Comparison of ENCODE assay signal across 1 cellular context in the genomic region with DNA sequence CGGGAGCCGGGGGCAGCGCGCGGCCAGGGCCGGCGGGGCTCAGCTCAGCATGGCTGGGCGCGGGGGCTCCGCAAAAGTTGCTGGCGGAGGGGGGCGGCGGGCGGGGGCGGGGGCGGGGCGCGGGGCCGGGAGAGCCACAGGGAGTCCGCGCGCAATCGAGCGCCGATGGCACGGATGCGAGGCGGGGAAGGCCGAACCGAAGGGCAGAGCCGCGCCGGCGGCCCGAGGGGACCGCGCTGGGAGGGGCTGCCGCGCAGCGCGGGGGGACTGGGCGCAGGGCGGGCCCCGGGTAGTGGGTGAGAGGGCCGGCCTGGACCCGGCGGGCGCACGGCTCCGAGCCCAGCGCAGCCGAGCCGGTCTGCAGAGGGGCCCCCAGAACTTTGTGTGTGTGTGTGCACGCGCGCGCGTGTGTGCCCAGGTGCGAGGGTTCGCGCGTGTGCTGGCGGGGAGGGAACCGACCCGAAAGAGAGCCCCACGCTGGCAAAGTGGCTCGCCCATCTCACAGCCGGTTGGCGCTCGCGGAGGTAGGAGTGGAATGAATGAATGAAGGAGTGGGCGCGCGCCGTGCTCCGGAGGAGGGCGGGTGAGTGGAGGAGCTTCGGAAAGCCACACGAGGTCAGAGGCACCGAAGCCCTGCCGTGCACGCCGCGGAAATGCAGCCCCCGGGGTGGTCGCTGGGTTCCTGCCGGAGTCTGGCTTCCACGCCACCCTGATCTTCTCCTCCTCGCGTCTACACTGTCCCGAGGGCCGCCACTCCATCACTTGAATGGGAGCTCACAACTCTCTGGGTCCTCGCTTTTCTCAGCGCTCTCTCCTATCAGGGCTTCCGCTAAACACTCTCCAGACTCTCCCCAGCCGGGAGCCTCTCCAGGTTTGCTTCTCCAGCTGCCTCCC.
TF ChIP-seq lines count a peak whose summit lies in the region.

A gene (minus strand): TSS at position 51 of the 894 bp plus-strand sequence. CDS start 375 bp downstream, outside the sequence.

TF ChIP-seq in HepG2, 621 proteins besides CTCF, POLR2A, EP300 and RAD21 (continued from another document):
- TF ChIP-seq, protein P1, sequence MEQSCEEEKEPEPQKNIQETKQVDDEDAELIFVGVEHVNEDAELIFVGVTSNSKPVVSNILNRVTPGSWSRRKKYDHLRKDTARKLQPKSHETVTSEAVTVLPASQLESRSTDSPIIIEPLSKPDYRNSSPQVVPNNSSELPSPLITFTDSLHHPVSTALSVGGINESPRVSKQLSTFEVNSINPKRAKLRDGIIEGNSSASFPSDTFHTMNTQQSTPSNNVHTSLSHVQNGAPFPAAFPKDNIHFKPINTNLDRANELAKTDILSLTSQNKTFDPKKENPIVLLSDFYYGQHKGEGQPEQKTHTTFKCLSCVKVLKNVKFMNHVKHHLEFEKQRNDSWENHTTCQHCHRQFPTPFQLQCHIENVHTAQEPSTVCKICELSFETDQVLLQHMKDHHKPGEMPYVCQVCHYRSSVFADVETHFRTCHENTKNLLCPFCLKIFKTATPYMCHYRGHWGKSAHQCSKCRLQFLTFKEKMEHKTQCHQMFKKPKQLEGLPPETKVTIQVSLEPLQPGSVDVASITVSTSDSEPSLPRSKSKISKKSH (CRISPR knock-in tag; IDR thresholded peaks at IDR 0.05; ENCODE audit: borderline replicate concordance) = peak; percentile 68; the same call in 1 of the 2 replicates
- TF ChIP-seq TMF1 (CRISPR knock-in tag; IDR thresholded peaks at IDR 0.05; ENCODE audit: low read depth) = no peak; the same call in 1 of the 2 replicates
- TF ChIP-seq NFIB (CRISPR knock-in tag; IDR thresholded peaks at IDR 0.05; ENCODE audit: borderline replicate concordance) = no peak
- no peak for TF ChIP-seq SMC3 (IDR thresholded peaks at IDR 0.05; ENCODE audit: low read length)
- TF ChIP-seq, protein P2, sequence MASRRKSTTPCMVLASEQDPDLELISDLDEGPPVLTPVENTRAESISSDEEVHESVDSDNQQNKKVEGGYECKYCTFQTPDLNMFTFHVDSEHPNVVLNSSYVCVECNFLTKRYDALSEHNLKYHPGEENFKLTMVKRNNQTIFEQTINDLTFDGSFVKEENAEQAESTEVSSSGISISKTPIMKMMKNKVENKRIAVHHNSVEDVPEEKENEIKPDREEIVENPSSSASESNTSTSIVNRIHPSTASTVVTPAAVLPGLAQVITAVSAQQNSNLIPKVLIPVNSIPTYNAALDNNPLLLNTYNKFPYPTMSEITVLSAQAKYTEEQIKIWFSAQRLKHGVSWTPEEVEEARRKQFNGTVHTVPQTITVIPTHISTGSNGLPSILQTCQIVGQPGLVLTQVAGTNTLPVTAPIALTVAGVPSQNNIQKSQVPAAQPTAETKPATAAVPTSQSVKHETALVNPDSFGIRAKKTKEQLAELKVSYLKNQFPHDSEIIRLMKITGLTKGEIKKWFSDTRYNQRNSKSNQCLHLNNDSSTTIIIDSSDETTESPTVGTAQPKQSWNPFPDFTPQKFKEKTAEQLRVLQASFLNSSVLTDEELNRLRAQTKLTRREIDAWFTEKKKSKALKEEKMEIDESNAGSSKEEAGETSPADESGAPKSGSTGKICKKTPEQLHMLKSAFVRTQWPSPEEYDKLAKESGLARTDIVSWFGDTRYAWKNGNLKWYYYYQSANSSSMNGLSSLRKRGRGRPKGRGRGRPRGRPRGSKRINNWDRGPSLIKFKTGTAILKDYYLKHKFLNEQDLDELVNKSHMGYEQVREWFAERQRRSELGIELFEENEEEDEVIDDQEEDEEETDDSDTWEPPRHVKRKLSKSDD (CRISPR knock-in tag; IDR thresholded peaks at IDR 0.05; ENCODE audit: low read depth) = no peak; the same call in 1 of the 2 replicates
- TF ChIP-seq, protein P3, sequence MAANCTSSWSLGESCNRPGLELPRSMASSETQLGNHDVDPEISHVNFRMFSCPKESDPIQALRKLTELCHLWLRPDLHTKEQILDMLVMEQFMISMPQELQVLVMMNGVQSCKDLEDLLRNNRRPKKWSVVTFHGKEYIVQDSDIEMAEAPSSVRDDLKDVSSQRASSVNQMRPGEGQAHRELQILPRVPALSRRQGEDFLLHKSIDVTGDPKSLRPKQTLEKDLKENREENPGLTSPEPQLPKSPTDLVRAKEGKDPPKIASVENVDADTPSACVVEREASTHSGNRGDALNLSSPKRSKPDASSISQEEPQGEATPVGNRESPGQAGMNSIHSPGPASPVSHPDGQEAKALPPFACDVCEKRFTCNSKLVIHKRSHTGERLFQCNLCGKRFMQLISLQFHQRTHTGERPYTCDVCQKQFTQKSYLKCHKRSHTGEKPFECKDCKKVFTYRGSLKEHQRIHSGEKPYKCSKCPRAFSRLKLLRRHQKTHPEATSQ (CRISPR knock-in tag; IDR thresholded peaks at IDR 0.05; ENCODE audit: borderline replicate concordance) = no peak
- TF ChIP-seq EEA1 (CRISPR knock-in tag; IDR thresholded peaks at IDR 0.05; ENCODE audit: borderline replicate concordance) = peak; percentile 33; the same call in 1 of the 2 replicates
- TF ChIP-seq ZNF282 (IDR thresholded peaks at IDR 0.05; ENCODE audit: partially characterized antibody) = no peak
- peak; percentile 62; the same call in 1 of the 2 replicates for TF ChIP-seq RBFOX2 (IDR thresholded peaks at IDR 0.05; ENCODE audit: low read depth, low read length)
- TF ChIP-seq TARDBP (CRISPR knock-in tag; IDR thresholded peaks at IDR 0.05) = peak; percentile 27; the same call in 1 of the 2 replicates
- TF ChIP-seq ZNF530 (CRISPR knock-in tag; IDR thresholded peaks at IDR 0.05; ENCODE audit: low read depth) = no peak
- no peak for TF ChIP-seq ZNF883 (CRISPR knock-in tag; IDR thresholded peaks at IDR 0.05; ENCODE audit: not compliant biosample characterization)
- no peak for TF ChIP-seq ZNF335 (CRISPR knock-in tag; IDR thresholded peaks at IDR 0.05)
- TF ChIP-seq ZNF546 (CRISPR knock-in tag; conservative IDR thresholded peaks at IDR 0.05) = 0 out of 2 replicates have a peak, but pooled peaks have one; percentile 43
- TF ChIP-seq IRF2 (CRISPR knock-in tag; IDR thresholded peaks at IDR 0.05) = no peak
- peak; percentile 73; the same call in 1 of the 2 replicates for TF ChIP-seq ZNF572 (CRISPR knock-in tag; IDR thresholded peaks at IDR 0.05)
- TF ChIP-seq KLF16 (CRISPR knock-in tag; IDR thresholded peaks at IDR 0.05) = peak in 1 of 2 experiments; percentile 15; a peak in 1 of 4 replicates
- no peak for TF ChIP-seq ZNF207 (IDR thresholded peaks at IDR 0.05; ENCODE audit: borderline replicate concordance)
- TF ChIP-seq POLR2G (IDR thresholded peaks at IDR 0.05; ENCODE audit: low read depth, low read length) = peak; percentile 44; the same call in 1 of the 2 replicates
- TF ChIP-seq SRY (CRISPR knock-in tag; IDR thresholded peaks at IDR 0.05) = peak; percentile 76; the same call in 1 of the 2 replicates
- peak; percentile 49; the same call in 1 of the 2 replicates for TF ChIP-seq SALL1 (CRISPR knock-in tag; IDR thresholded peaks at IDR 0.05)
- TF ChIP-seq NFKB2 (CRISPR knock-in tag; IDR thresholded peaks at IDR 0.05; ENCODE audit: borderline replicate concordance) = peak; percentile 51; the same call in 1 of the 2 replicates
- TF ChIP-seq ELF1 (CRISPR knock-in tag; IDR thresholded peaks at IDR 0.05) = no peak
- TF ChIP-seq ZSCAN9 (CRISPR knock-in tag; IDR thresholded peaks at IDR 0.05; ENCODE audit: borderline replicate concordance) = no peak
- TF ChIP-seq RCOR2 (CRISPR knock-in tag; IDR thresholded peaks at IDR 0.05) = no peak
- TF ChIP-seq ISL2 (CRISPR knock-in tag; IDR thresholded peaks at IDR 0.05) = no peak
- TF ChIP-seq, protein P4, sequence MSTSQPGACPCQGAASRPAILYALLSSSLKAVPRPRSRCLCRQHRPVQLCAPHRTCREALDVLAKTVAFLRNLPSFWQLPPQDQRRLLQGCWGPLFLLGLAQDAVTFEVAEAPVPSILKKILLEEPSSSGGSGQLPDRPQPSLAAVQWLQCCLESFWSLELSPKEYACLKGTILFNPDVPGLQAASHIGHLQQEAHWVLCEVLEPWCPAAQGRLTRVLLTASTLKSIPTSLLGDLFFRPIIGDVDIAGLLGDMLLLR (CRISPR knock-in tag; IDR thresholded peaks at IDR 0.05) = no peak
- TF ChIP-seq FOSL2 (CRISPR knock-in tag; IDR thresholded peaks at IDR 0.05) = no peak
- TF ChIP-seq ZNF180 (CRISPR knock-in tag; IDR thresholded peaks at IDR 0.05; ENCODE audit: borderline replicate concordance, low read depth) = no peak
- no peak for TF ChIP-seq ZNF382 (CRISPR knock-in tag; IDR thresholded peaks at IDR 0.05; ENCODE audit: borderline replicate concordance)
- no peak for TF ChIP-seq KLF9 (CRISPR knock-in tag; IDR thresholded peaks at IDR 0.05; ENCODE audit: low read depth)
- no peak for TF ChIP-seq SP5 (CRISPR knock-in tag; IDR thresholded peaks at IDR 0.05; ENCODE audit: borderline replicate concordance, low read depth)
- peak; percentile 37 for TF ChIP-seq TAF1 (CRISPR knock-in tag; IDR thresholded peaks at IDR 0.05)
- no peak for TF ChIP-seq PPARG (CRISPR knock-in tag; conservative IDR thresholded peaks at IDR 0.05)
- TF ChIP-seq GZF1 (CRISPR knock-in tag; IDR thresholded peaks at IDR 0.05) = 0 out of 2 replicates have a peak, but pooled peaks have one; percentile 39
- no peak for TF ChIP-seq SETDB1 (CRISPR knock-in tag; IDR thresholded peaks at IDR 0.05; ENCODE audit: borderline replicate concordance)
- TF ChIP-seq, protein P5, sequence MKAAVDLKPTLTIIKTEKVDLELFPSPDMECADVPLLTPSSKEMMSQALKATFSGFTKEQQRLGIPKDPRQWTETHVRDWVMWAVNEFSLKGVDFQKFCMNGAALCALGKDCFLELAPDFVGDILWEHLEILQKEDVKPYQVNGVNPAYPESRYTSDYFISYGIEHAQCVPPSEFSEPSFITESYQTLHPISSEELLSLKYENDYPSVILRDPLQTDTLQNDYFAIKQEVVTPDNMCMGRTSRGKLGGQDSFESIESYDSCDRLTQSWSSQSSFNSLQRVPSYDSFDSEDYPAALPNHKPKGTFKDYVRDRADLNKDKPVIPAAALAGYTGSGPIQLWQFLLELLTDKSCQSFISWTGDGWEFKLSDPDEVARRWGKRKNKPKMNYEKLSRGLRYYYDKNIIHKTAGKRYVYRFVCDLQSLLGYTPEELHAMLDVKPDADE (CRISPR knock-in tag; IDR thresholded peaks at IDR 0.05) = no peak
- TF ChIP-seq, protein P6, sequence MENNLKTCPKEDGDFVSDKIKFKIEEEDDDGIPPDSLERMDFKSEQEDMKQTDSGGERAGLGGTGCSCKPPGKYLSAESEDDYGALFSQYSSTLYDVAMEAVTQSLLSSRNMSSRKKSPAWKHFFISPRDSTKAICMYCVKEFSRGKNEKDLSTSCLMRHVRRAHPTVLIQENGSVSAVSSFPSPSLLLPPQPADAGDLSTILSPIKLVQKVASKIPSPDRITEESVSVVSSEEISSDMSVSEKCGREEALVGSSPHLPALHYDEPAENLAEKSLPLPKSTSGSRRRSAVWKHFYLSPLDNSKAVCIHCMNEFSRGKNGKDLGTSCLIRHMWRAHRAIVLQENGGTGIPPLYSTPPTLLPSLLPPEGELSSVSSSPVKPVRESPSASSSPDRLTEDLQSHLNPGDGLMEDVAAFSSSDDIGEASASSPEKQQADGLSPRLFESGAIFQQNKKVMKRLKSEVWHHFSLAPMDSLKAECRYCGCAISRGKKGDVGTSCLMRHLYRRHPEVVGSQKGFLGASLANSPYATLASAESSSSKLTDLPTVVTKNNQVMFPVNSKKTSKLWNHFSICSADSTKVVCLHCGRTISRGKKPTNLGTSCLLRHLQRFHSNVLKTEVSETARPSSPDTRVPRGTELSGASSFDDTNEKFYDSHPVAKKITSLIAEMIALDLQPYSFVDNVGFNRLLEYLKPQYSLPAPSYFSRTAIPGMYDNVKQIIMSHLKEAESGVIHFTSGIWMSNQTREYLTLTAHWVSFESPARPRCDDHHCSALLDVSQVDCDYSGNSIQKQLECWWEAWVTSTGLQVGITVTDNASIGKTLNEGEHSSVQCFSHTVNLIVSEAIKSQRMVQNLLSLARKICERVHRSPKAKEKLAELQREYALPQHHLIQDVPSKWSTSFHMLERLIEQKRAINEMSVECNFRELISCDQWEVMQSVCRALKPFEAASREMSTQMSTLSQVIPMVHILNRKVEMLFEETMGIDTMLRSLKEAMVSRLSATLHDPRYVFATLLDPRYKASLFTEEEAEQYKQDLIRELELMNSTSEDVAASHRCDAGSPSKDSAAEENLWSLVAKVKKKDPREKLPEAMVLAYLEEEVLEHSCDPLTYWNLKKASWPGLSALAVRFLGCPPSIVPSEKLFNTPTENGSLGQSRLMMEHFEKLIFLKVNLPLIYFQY (CRISPR knock-in tag; IDR thresholded peaks at IDR 0.05; ENCODE audit: borderline replicate concordance) = peak; percentile 65; the same call in 1 of the 2 replicates
